Comparison of ENCODE assay signal across 8 cellular contexts in genomic region chr3:64530434-64531049, GRCh38.
DNase-seq lines count a peak whose midpoint lies in the region; ATAC-seq, FAIRE-seq and TF ChIP-seq lines count a peak whose summit lies in the region.

No MANE protein-coding gene starts in this region.

- DNase-seq in AG20443 (ENCODE audit: low spot score) (peak; percentile 86), NCI-H345 (lab: John Stamatoyannopoulos, UW) (peak; percentile 41), K562 (ENCODE audit: extremely low read depth in 1 of 4, low spot score in 3 of 4) (peak; percentile 25 to 51 (median 44)), iPS-NIHi7 (ENCODE audit: extremely low spot score) (peak; percentile 76), superior temporal gyrus (ENCODE audit: extremely low spot score) (peak; percentile 93)

- intact Hi-C loops in K562 (cut with micrococcal nuclease): loop anchor here (5.0 kb wide), 2 partner anchors 642 to 1222 kb away; no protein-coding TSS in a partner anchor

- no peak for FAIRE-seq in K562 (lab: Jason Lieb, UNC)

- H3K36me3 ChIP-seq in K562 (ENCODE audit: control insufficient read depth, insufficient read depth, low read length): no peaks in the 10 kb centered on the region

- H3K4me2 ChIP-seq in K562 (ENCODE audit: insufficient read depth, low read length): no peak overlapping the region

- no peaks in the 10 kb centered on the region for H3K9me3 ChIP-seq in K562 (replicated peaks; ENCODE audit: control insufficient read depth, insufficient read depth, low read depth, low read length)

- H4K20me1 ChIP-seq in K562 (replicated peaks; ENCODE audit: control insufficient read depth, insufficient read depth, low read length): no peaks in the 10 kb centered on the region

- no peaks in the 10 kb centered on the region for H3K4me1 ChIP-seq in K562 (replicated peaks in 1 of 2; ENCODE audit: control insufficient read depth in 2 of 2, insufficient read depth in 2 of 2, low read length in 2 of 2)

- BruUV-seq in K562 (replicated peaks; lab: Mats Ljungman, UMichigan): no TSS peak

- no peak for TF ChIP-seq EP300 in K562 (IDR thresholded peaks at IDR 0.05; ENCODE audit: low read length)

- H3K4me3 ChIP-seq in GM12875 (ENCODE audit: low read depth, low read length): no peak overlapping the region
- H3K4me3 ChIP-seq in K562: no peak overlapping the region

- TF ChIP-seq RAD21 in K562 (CRISPR knock-in tag; conservative IDR thresholded peaks at IDR 0.05 in 1 of 2, IDR thresholded peaks at IDR 0.05 in 1 of 2): peak; percentile 22 to 28; a peak in 3 of 4 replicates

- POLR2A ChIA-PET in K562 (lab: Yijun Ruan, JAX): interaction anchor here (0.7 kb wide), 1 partner anchor 13 kb away, joined by 4 read pairs; no protein-coding TSS in a partner anchor

- H3K27ac ChIP-seq in K562 (ENCODE audit: extremely low read depth, low read depth, low read length): no peak overlapping the region

- TF ChIP-seq CTCF in GM12875 (IDR thresholded peaks at IDR 0.05; ENCODE audit: borderline replicate concordance, insufficient read depth, low read depth, low read length) (peak; percentile 29; the same call in 1 of the 2 replicates), K562 (IDR thresholded peaks at IDR 0.05 in 2 of 3, conservative IDR thresholded peaks at IDR 0.05 in 1 of 3; ENCODE audit: insufficient read depth in 2 of 3, low read depth in 1 of 3, low read length in 3 of 3) (peak; percentile 35 to 65 (median 51); a peak in 4 of 6 replicates)

- no peaks in the 10 kb centered on the region for H3K79me2 ChIP-seq in K562 (ENCODE audit: control insufficient read depth, insufficient read depth, low read length)

- H3K9me1 ChIP-seq in K562 (ENCODE audit: control insufficient read depth, insufficient read depth, low read length): no peaks in the 10 kb centered on the region

- H3K27me3 ChIP-seq in K562 (ENCODE audit: control insufficient read depth in 2 of 2, insufficient read depth in 2 of 2, low read length in 2 of 2): no peaks in the 10 kb centered on the region; a peak in 1 of 5 replicates

- in situ Hi-C loops in K562 (cut with MboI): loop anchor here (10.0 to 25.0 kb wide), 3 partner anchors 632 to 1207 kb away; no protein-coding TSS in a partner anchor

- ATAC-seq in K562: peak; percentile 65
- no peak for ATAC-seq in GM18873 (IDR thresholded peaks at IDR 0.05; ENCODE audit: low FRiP score, unreplicated experiment)
- no peak for ATAC-seq in GM19452 (IDR thresholded peaks at IDR 0.05; ENCODE audit: unreplicated experiment)

- H2AFZ ChIP-seq in K562 (ENCODE audit: low read depth, low read length): no peak overlapping the region

- no peak overlapping the region for H3K9ac ChIP-seq in K562 (ENCODE audit: insufficient read depth in 1 of 2, low read depth in 2 of 2, low read length in 2 of 2)

- WGBS in K562 (ENCODE audit: insufficient coverage, low coverage, missing lambda C conversion rate): 0% methylated on average over 7 of the region's 8 CpGs

- no peak for TF ChIP-seq POLR2A in K562 (conservative IDR thresholded peaks at IDR 0.05)

- CTCF ChIA-PET in K562 (lab: Yijun Ruan, JAX; ENCODE audit: low intra/inter-chr PET ratio): interaction anchor here (0.6 to 0.7 kb wide), 4 partner anchors 10 to 884 kb away, joined by 3 to 4 read pairs (median 3); no protein-coding TSS in a partner anchor

TF ChIP-seq in K562, 482 proteins besides CTCF, POLR2A, EP300 and RAD21:
- TF ChIP-seq CBFB (CRISPR knock-in tag; IDR thresholded peaks at IDR 0.05) (no peak), ZNF324 (CRISPR knock-in tag; IDR thresholded peaks at IDR 0.05) (no peak)

Comparison
In these comparisons a context has a peak if more than half of its experiments do, and no peak if none do; other contexts are left out.
1. DNase-seq: peak in every context shown above with its lines; median percentile 93 in superior temporal gyrus; 86 in AG20443; 76 in iPS-NIHi7; 44 in K562; 41 in NCI-H345.